9 cellular contexts compared by ENCODE assay signal in genomic region chr9:137422668-137423000, GRCh38. TPM values are rescaled to one million over a fixed set of nuclear protein-coding genes. Genes with fewer than 3 reads are reported as not detected.
DNase-seq lines count a peak whose midpoint lies in the region; FAIRE-seq and TF ChIP-seq lines count a peak whose summit lies in the region.
"Had no signal": no experiment of that assay in that cellular context is flagged by ENCODE, and none has a peak within 500 bp of the region (broad histone marks: within the 10 kb centered on the region; RNA-seq: fewer than 3 reads in every experiment).

No MANE protein-coding gene starts in this region.

- H4K20me1 ChIP-seq in MM.1S (ENCODE audit: insufficient read depth, low read length) (no peaks in the 10 kb centered on the region), astrocyte (ENCODE audit: insufficient read depth, low read length) (peaks cover 3% of the 10 kb centered on the region)

- peak overlapping the region; percentile 65 for H3K9ac ChIP-seq in MM.1S (ENCODE audit: low read length)
- peak overlapping the region; percentile 81 for H3K9ac ChIP-seq in astrocyte (ENCODE audit: low read length)
- H3K9ac ChIP-seq in iPS-18a (ENCODE audit: low read length) = peak overlapping the region; percentile 61

- H3F3A ChIP-seq in MM.1S (ENCODE audit: insufficient read depth, low read length) = peaks cover 5% of the 10 kb centered on the region; the same call in 1 of the 2 replicates

- H3K4me3 ChIP-seq in MM.1S (ENCODE audit: low read length) (peak overlapping the region; percentile 76), astrocyte (ENCODE audit: insufficient read depth, low read depth, low read length) (peak overlapping the region; percentile 71), iPS-18a (ENCODE audit: low read length) (peak overlapping the region; percentile 82)

- H3K9me3 Mint-ChIP-seq in astrocyte (ENCODE audit: unreplicated experiment) = no peaks in the 10 kb centered on the region

- H3K36me3 ChIP-seq in MM.1S (replicated peaks; ENCODE audit: insufficient read depth, low read length) (no peaks in the 10 kb centered on the region), astrocyte (ENCODE audit: insufficient read depth, low read length) (no peaks in the 10 kb centered on the region), iPS-18a (ENCODE audit: control insufficient read depth, low read depth, low read length) (no peaks in the 10 kb centered on the region)

- H3K27ac Mint-ChIP-seq in astrocyte (ENCODE audit: unreplicated experiment) = no peak overlapping the region

- no peaks in the 10 kb centered on the region for H3K4me1 ChIP-seq in MM.1S (ENCODE audit: low read length)
- peaks cover 15% of the 10 kb centered on the region for H3K4me1 ChIP-seq in astrocyte (ENCODE audit: insufficient read depth, low read length)
- no peaks in the 10 kb centered on the region for H3K4me1 ChIP-seq in iPS-18a (ENCODE audit: control insufficient read depth, low read depth, low read length)

- H3K27ac ChIP-seq in MM.1S (ENCODE audit: low read length) (peak overlapping the region; percentile 25; the same call in 1 of the 2 replicates), astrocyte (ENCODE audit: low read depth, low read length) (peak overlapping the region; percentile 26), iPS-18a (ENCODE audit: low read length) (no peak overlapping the region)

- H3K4me1 Mint-ChIP-seq in astrocyte (ENCODE audit: low read depth, unreplicated experiment) = no peaks in the 10 kb centered on the region

- H2AFZ ChIP-seq in MM.1S (ENCODE audit: low read length) (peak overlapping the region; percentile 73), astrocyte (ENCODE audit: low read depth, low read length) (peak overlapping the region; percentile 86)

- H3K27me3 ChIP-seq in MM.1S (replicated peaks; ENCODE audit: insufficient read depth, low read length) (peaks cover 37% of the 10 kb centered on the region), astrocyte (ENCODE audit: insufficient read depth, low read length) (no peaks in the 10 kb centered on the region), iPS-18a (ENCODE audit: control insufficient read depth, insufficient read depth, low read length) (peaks cover 13% of the 10 kb centered on the region)

- H3K4me2 ChIP-seq in MM.1S (ENCODE audit: low read depth, low read length) (peak overlapping the region; percentile 92), astrocyte (ENCODE audit: low read length) (peak overlapping the region; percentile 94)

- no peaks in the 10 kb centered on the region for H3K27me3 Mint-ChIP-seq in astrocyte (ENCODE audit: low read depth, unreplicated experiment)

- FAIRE-seq in H54 (lab: Jason Lieb, UNC) (no peak), astrocyte (lab: Jason Lieb, UNC) (no peak)
- FAIRE-seq: A204.1 had no signal

- H3K9me3 ChIP-seq in MM.1S (replicated peaks; ENCODE audit: insufficient read depth, low read length) = no peaks in the 10 kb centered on the region
- no peaks in the 10 kb centered on the region for H3K9me3 ChIP-seq in astrocyte (ENCODE audit: insufficient read depth, low read depth, low read length)
- H3K9me3 ChIP-seq in iPS-18a (ENCODE audit: control insufficient read depth, low read depth, low read length) = no peaks in the 10 kb centered on the region

- peak; percentile 68 for DNase-seq in DMS 273 (lab: John Stamatoyannopoulos, UW; ENCODE audit: unreplicated experiment)
- no peak for DNase-seq in DMS 273 treated with DMSO at 0.1 percent for 48 hours (lab: John Stamatoyannopoulos, UW)
- DNase-seq in H54 (ENCODE audit: insufficient read length, low spot score) = peak; percentile 77
- no peak for DNase-seq in MM.1S
- no peak for DNase-seq in astrocyte (ENCODE audit: low read depth)
- peak; percentile 54 for DNase-seq in stimulated activated CD8-positive, alpha-beta memory T cell treated with anti-CD3 and anti-CD28 coated beads, Interleukin-4, amount 100 ng/mL, for 48 hours
- no peak for DNase-seq in NCI-H526 treated with DMSO at 0.1 percent for 48 hours (lab: John Stamatoyannopoulos, UW)

- peak; percentile 42 for TF ChIP-seq POLR2A in H54 (IDR thresholded peaks at IDR 0.05; ENCODE audit: low read depth, low read length)

- TF ChIP-seq CTCF in MM.1S (IDR thresholded peaks at IDR 0.05; ENCODE audit: low read length) (no peak), astrocyte (IDR thresholded peaks at IDR 0.05; ENCODE audit: insufficient read depth, low read depth, low read length) (no peak)

- H3K4me3 Mint-ChIP-seq in astrocyte (ENCODE audit: unreplicated experiment) = peak overlapping the region; percentile 88

- no peaks in the 10 kb centered on the region for H3K9me2 ChIP-seq in MM.1S (replicated peaks; ENCODE audit: insufficient read depth, low read length)

- no peaks in the 10 kb centered on the region for H3K36me3 Mint-ChIP-seq in astrocyte (ENCODE audit: low read depth, unreplicated experiment)

- H3K79me2 ChIP-seq in MM.1S (ENCODE audit: low read length) (peaks cover 20% of the 10 kb centered on the region), astrocyte (ENCODE audit: insufficient read depth, low read length) (peaks cover 17% of the 10 kb centered on the region)

RNA-seq across cellular contexts. Expression of gene EXD3, which starts 0.3 kb away (rescaled TPM):
- total RNA-seq in astrocyte = 8.5 and 9.4 TPM in 2 replicates

RNA-seq across cellular contexts. Expression of gene NOXA1, which starts 0.6 kb away (rescaled TPM):
- total RNA-seq in astrocyte = 0.50 and 0.84 TPM in 2 replicates

RNA-seq across cellular contexts. Expression of gene ENTPD8, which starts 18.5 kb away (rescaled TPM):
- 0.11 TPM in 1 of 2 replicates, not detected in the other for total RNA-seq in astrocyte

RNA-seq across cellular contexts. Expression of gene NSMF, which starts 36.5 kb away (rescaled TPM):
- total RNA-seq in astrocyte = 48.8 and 50.5 TPM in 2 replicates

Comparison
In these comparisons a context has a peak if more than half of its experiments do, and no peak if none do; other contexts are left out.
1. DNase-seq: peak in DMS 273 (single experiment), H54 (single experiment) and stimulated activated CD8-positive, alpha-beta memory T cell treated with anti-CD3 and anti-CD28 coated beads, Interleukin-4, amount 100 ng/mL, for 48 hours (single experiment); none in DMS 273 treated with DMSO at 0.1 percent for 48 hours (single experiment), MM.1S (single experiment), astrocyte (single experiment) and NCI-H526 treated with DMSO at 0.1 percent for 48 hours (single experiment).
2. Peak in every context shown above with its lines, with median percentiles within 50 percentile points of each other: H3K4me3 ChIP-seq and H3K9ac ChIP-seq.